Comparison of ENCODE assay signal across 8 cellular contexts in genomic region chr2:84515788-84516187, GRCh38. TPM values are rescaled to one million over a fixed set of nuclear protein-coding genes. Genes with fewer than 3 reads are reported as not detected.
A peak's percentile ranks its signal among the peaks of the same experiment; 100 is the strongest.
DNase-seq lines count a peak whose midpoint lies in the region; ATAC-seq and TF ChIP-seq lines count a peak whose summit lies in the region.

No MANE protein-coding gene starts in this region.

- H3K4me1 ChIP-seq in hepatocyte (ENCODE audit: insufficient read depth) = no peaks in the 10 kb centered on the region
- no peaks in the 10 kb centered on the region for H3K4me1 ChIP-seq in gastrocnemius medialis

- H4K20me1 ChIP-seq in hepatocyte (ENCODE audit: insufficient read depth, poor library complexity, severe bottlenecking) = no peaks in the 10 kb centered on the region

- H3K9me2 ChIP-seq in hepatocyte (replicated peaks; ENCODE audit: insufficient read depth) = no peaks in the 10 kb centered on the region

- peak overlapping the region; percentile 88 for H3K27ac Mint-ChIP-seq in activated T-helper 17 cell treated with anti-CD3 and anti-CD28 coated beads, Interleukin-2, amount 50 U/mL, for 72 hours

- H3K36me3 Mint-ChIP-seq in activated T-helper 17 cell treated with anti-CD3 and anti-CD28 coated beads, Interleukin-2, amount 50 U/mL, for 72 hours (ENCODE audit: low read depth) = no peaks in the 10 kb centered on the region

- no peaks in the 10 kb centered on the region for H3K79me2 ChIP-seq in hepatocyte

- H3K36me3 ChIP-seq in hepatocyte (replicated peaks; ENCODE audit: insufficient read depth, low read depth) (no peaks in the 10 kb centered on the region), gastrocnemius medialis (no peaks in the 10 kb centered on the region)

- no peaks in the 10 kb centered on the region for H3K27me3 ChIP-seq in hepatocyte
- H3K27me3 ChIP-seq in gastrocnemius medialis = no peaks in the 10 kb centered on the region

- 71% methylated on average over 9 of the region's 9 CpGs for WGBS in hepatocyte (ENCODE audit: low lambda C conversion rate, missing lambda C conversion rate)

- peaks cover 5% of the 10 kb centered on the region for H3K4me1 Mint-ChIP-seq in activated T-helper 17 cell treated with anti-CD3 and anti-CD28 coated beads, Interleukin-2, amount 50 U/mL, for 72 hours

- intact Hi-C loops in gastrocnemius medialis (cut with DNase I; ENCODE audit: low total_unique reads) = no loop called here

- H3K9me3 ChIP-seq in hepatocyte (ENCODE audit: low read depth) (no peaks in the 10 kb centered on the region), gastrocnemius medialis (no peaks in the 10 kb centered on the region)

- in situ Hi-C loops in gastrocnemius medialis (cut with MboI; ENCODE audit: low sequenced_read_pairs in 4 of 4) (no loop called here), GM13976 (cut with MboI; ENCODE audit: low sequenced_read_pairs, unreplicated experiment) (no loop called here)

- peak overlapping the region; percentile 28 for H2AFZ ChIP-seq in hepatocyte

- no peak for TF ChIP-seq CTCF in hepatocyte (IDR thresholded peaks at IDR 0.05; ENCODE audit: poor library complexity)
- TF ChIP-seq CTCF in gastrocnemius medialis (IDR thresholded peaks at IDR 0.05 in 4 of 5, conservative IDR thresholded peaks at IDR 0.05 in 1 of 5) = no peak
- TF ChIP-seq CTCF in GM13976 (IDR thresholded peaks at IDR 0.05; ENCODE audit: borderline replicate concordance, control extremely low read depth, extremely low read depth, insufficient read depth, missing control alignments) = no peak

- peak overlapping the region; percentile 76 for H3K4me2 ChIP-seq in hepatocyte

- H3K4me3 ChIP-seq in GM08714 (ENCODE audit: low read length) (peak overlapping the region; percentile 7; the same call in 1 of the 2 replicates), hepatocyte (no peak overlapping the region), gastrocnemius medialis (peak overlapping the region; percentile 44 to 56 (median 48))

- no peaks in the 10 kb centered on the region for H3K9me3 Mint-ChIP-seq in activated T-helper 17 cell treated with anti-CD3 and anti-CD28 coated beads, Interleukin-2, amount 50 U/mL, for 72 hours

- DNase-seq in hepatocyte (ENCODE audit: low spot score) = no peak
- DNase-seq in gastrocnemius medialis = no peak
- DNase-seq in RKO (ENCODE audit: low spot score) = no peak
- DNase-seq in substantia nigra (lab: John Stamatoyannopoulos, UW) = no peak
- no peak for DNase-seq in OCI-M1 (lab: John Stamatoyannopoulos, UW)
- DNase-seq in GM13976 (ENCODE audit: low spot score) = no peak

- ATAC-seq in activated T-helper 17 cell treated with anti-CD3 and anti-CD28 coated beads, Interleukin-2, amount 50 U/mL, for 72 hours (replicated peaks) = no peak
- no peak for ATAC-seq in gastrocnemius medialis

- no peak for TF ChIP-seq POLR2A in gastrocnemius medialis (IDR thresholded peaks at IDR 0.05)

- H3K27me3 Mint-ChIP-seq in activated T-helper 17 cell treated with anti-CD3 and anti-CD28 coated beads, Interleukin-2, amount 50 U/mL, for 72 hours = no peaks in the 10 kb centered on the region

- H3K4me3 Mint-ChIP-seq in activated T-helper 17 cell treated with anti-CD3 and anti-CD28 coated beads, Interleukin-2, amount 50 U/mL, for 72 hours = peak overlapping the region; percentile 82

- no peak overlapping the region for H3K27ac ChIP-seq in hepatocyte
- H3K27ac ChIP-seq in gastrocnemius medialis = no peak overlapping the region
- H3K27ac ChIP-seq in substantia nigra (ENCODE audit: low read depth, low read length, poor library complexity, severe bottlenecking) = no peak overlapping the region

RNA-seq across cellular contexts. Expression of gene DNAH6, which starts 0.5 kb away (rescaled TPM):
- total RNA-seq in activated T-helper 17 cell treated with anti-CD3 and anti-CD28 coated beads, Interleukin-2, amount 50 U/mL, for 72 hours = 1 to 10 TPM in 1 of 2 donors, under 1 TPM in 1; 0.69 to 1.6 TPM
- total RNA-seq in hepatocyte (0.60 and 1.2 TPM in 2 replicates), gastrocnemius medialis (not detected)
- polyA plus RNA-seq in hepatocyte = 0.16 and 1.0 TPM in 2 replicates

RNA-seq across cellular contexts. Expression of gene SUCLG1, which starts 56.7 kb away (rescaled TPM):
- 10 to 100 TPM; 43.4 to 80.0 TPM for total RNA-seq in activated T-helper 17 cell treated with anti-CD3 and anti-CD28 coated beads, Interleukin-2, amount 50 U/mL, for 72 hours
- total RNA-seq in hepatocyte (168 and 190 TPM in 2 replicates), gastrocnemius medialis (100 to 1,000 TPM in 3 of 4 donors, 10 to 100 TPM in 1; 96.9 to 136 (median 117) TPM)
- polyA plus RNA-seq in hepatocyte = 145 and 164 TPM in 2 replicates
